8 cellular contexts compared by ENCODE assay signal in the genomic region with DNA sequence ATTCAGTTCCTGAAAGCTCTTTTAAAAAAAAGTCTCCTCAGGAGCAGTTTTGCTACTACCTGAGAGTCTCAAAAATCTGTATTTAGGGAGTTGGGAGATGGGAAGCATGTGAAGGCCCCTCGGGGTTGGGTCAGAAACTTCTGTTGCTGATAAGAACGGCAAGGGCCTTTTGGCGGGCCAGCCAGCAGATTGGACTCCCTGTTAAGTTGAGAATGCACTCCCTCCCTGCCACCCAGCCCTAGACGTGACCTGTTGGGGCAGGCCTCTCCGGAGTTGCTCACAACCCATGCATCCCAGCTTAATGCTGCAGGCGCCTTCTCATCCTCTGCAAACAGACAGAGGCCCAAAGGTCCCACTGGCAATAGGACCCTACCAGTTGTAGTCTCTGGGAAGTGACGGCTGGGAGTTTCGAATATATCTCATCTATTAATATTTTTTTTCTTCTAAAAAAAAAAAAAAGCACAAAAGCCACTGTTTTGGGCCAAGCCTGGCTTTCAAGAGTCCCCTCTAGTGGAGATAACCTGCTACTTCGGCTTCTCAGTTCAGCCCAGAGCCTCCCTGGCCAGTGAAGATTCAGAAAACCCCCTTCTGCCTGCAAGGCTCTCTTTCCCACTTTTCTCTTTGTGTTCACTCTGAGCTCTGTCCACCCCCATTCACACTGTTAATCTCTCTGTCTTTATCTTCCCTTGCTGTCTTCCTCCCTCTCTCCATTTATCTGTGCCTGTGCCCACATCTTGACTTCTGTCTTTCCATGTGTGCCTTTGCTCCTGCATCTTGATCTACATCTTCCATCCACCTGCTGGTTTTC. TPM values are rescaled to one million over a fixed set of nuclear protein-coding genes. Genes with fewer than 3 reads are reported as not detected.
DNase-seq lines count a peak whose midpoint lies in the region; FAIRE-seq and TF ChIP-seq lines count a peak whose summit lies in the region.

No MANE protein-coding gene starts in this region.

- no peaks in the 10 kb centered on the region for H3K9me3 ChIP-seq in stomach smooth muscle (ENCODE audit: control insufficient read depth in 2 of 2, low read length in 2 of 2)

- TF ChIP-seq CTCF in AG09309 (IDR thresholded peaks at IDR 0.05; ENCODE audit: control insufficient read depth, insufficient read depth, low read depth, low read length, missing control alignments), result peak; percentile 87

- no peaks in the 10 kb centered on the region for H3K36me3 Mint-ChIP-seq in immature natural killer cell

- peak overlapping the region; percentile 90 for H3K27ac ChIP-seq in stomach smooth muscle (ENCODE audit: low read length)

- H3K27ac Mint-ChIP-seq in immature natural killer cell, result no peak overlapping the region

- no peak overlapping the region for H3K4me3 Mint-ChIP-seq in immature natural killer cell

- peaks cover 16 to 30% (median 22%) of the 10 kb centered on the region in 3 donors for H3K27me3 Mint-ChIP-seq in immature natural killer cell (ENCODE audit: low read depth in 3 of 3)

- H3K36me3 ChIP-seq in stomach smooth muscle (ENCODE audit: control insufficient read depth in 2 of 2, insufficient read depth in 2 of 2, low read length in 2 of 2), result no peaks in the 10 kb centered on the region

- no peaks in the 10 kb centered on the region for H3K27me3 ChIP-seq in stomach smooth muscle (ENCODE audit: control insufficient read depth in 1 of 2, insufficient read depth in 2 of 2, low read length in 2 of 2)

- peaks cover 18 to 23% of the 10 kb centered on the region in 2 donors for H3K4me1 Mint-ChIP-seq in immature natural killer cell

- H3K4me3 ChIP-seq in AG09309 (ENCODE audit: control insufficient read depth, low read depth, low read length), result no peak overlapping the region
- H3K4me3 ChIP-seq in stomach smooth muscle (ENCODE audit: low read length in 2 of 2), result peak overlapping the region in 1 of 2 donors; percentile 55

- DNase-seq in AG09309 (ENCODE audit: low read depth) (no peak), GM18507 (ENCODE audit: extremely low spot score, insufficient read length, low read depth) (no peak), NCI-H1694 (lab: John Stamatoyannopoulos, UW) (peak; percentile 39), astrocyte of the hippocampus (ENCODE audit: low read depth, low spot score) (peak; percentile 76), immature natural killer cell (peak in 2 of 3 donors; percentile 11), COR-L47 (lab: John Stamatoyannopoulos, UW) (no peak)
- no peak for DNase-seq in stimulated activated CD4-positive, alpha-beta T cell treated with anti-CD3 and anti-CD28 coated beads, Interleukin-4, amount 100 ng/mL, for 24 hours

- H3K9ac ChIP-seq in stomach smooth muscle (ENCODE audit: low read length in 2 of 2), result peak overlapping the region in 1 of 2 donors; percentile 29

- peaks cover 86% of the 10 kb centered on the region for H3K4me1 ChIP-seq in stomach smooth muscle (ENCODE audit: control insufficient read depth, insufficient read depth, low read length)

- H3K9me3 Mint-ChIP-seq in immature natural killer cell, result no peaks in the 10 kb centered on the region

- peak; percentile 33 for FAIRE-seq in GM18507 (lab: Jason Lieb, UNC)

RNA-seq across cellular contexts. Expression of gene PLXNA2, which starts 5.3 kb away (rescaled TPM):
- under 1 TPM in 1 of 3 donors, not detected in 2; 0.22 TPM for polyA plus RNA-seq in immature natural killer cell

Comparison
In these comparisons a context has a peak if more than half of its experiments do, and no peak if none do; other contexts are left out.
1. DNase-seq: peak in NCI-H1694 (single experiment), astrocyte of the hippocampus (single experiment) and immature natural killer cell (2 of 3); none in AG09309 (single experiment), GM18507 (single experiment), stimulated activated CD4-positive, alpha-beta T cell treated with anti-CD3 and anti-CD28 coated beads, Interleukin-4, amount 100 ng/mL, for 24 hours (single experiment) and COR-L47 (single experiment).